ENCODE assay signal across 8 cellular contexts in genomic region chr11:67390947-67391303, GRCh38. TPM values are rescaled to one million over a fixed set of nuclear protein-coding genes. Genes with fewer than 3 reads are reported as not detected.
DNase-seq lines count a peak whose midpoint lies in the region; ATAC-seq, FAIRE-seq and TF ChIP-seq lines count a peak whose summit lies in the region.

No MANE protein-coding gene starts in this region.

- TF ChIP-seq EP300 in HepG2 (IDR thresholded peaks at IDR 0.05; ENCODE audit: low read depth in 2 of 2, low read length in 2 of 2) (no peak), HepG2 (CRISPR knock-in tag; IDR thresholded peaks at IDR 0.05; ENCODE audit: borderline replicate concordance) (no peak)

- no peak for DNase-seq in activated CD4-positive, alpha-beta T cell treated with anti-CD3 and anti-CD28 coated beads, Interleukin-2, amount 10 ng/mL, durations not matched to agents 24 days and 14 days
- DNase-seq in activated CD4-positive, alpha-beta T cell treated with anti-CD3 and anti-CD28 coated beads for 1 hour = no peak
- DNase-seq in astrocyte (ENCODE audit: low read depth) (no peak), HepG2 (ENCODE audit: low spot score) (no peak), testis (no peak), NCI-H345 treated with DMSO at 0.1 percent for 48 hours (lab: John Stamatoyannopoulos, UW; ENCODE audit: unreplicated experiment) (no peak), NCI-H1694 treated with DMSO at 0.1 percent for 48 hours (lab: John Stamatoyannopoulos, UW) (no peak), SHP77 treated with DMSO at 0.1 percent for 48 hours (lab: John Stamatoyannopoulos, UW) (no peak)

- CTCF ChIA-PET in HepG2 (lab: Yijun Ruan, JAX; ENCODE audit: low intra/inter-chr PET ratio, low total read pairs) = interaction anchor here (2.4 kb wide), 1 partner anchor 115 kb away, joined by 18 read pairs; the partner anchor contains the start of gene PITPNM1

- no peaks in the 10 kb centered on the region for H3K9me3 Mint-ChIP-seq in activated CD4-positive, alpha-beta T cell treated with anti-CD3 and anti-CD28 coated beads, Interleukin-2, amount 10 ng/mL, durations not matched to agents 24 days and 14 days
- no peaks in the 10 kb centered on the region for H3K9me3 Mint-ChIP-seq in astrocyte (ENCODE audit: unreplicated experiment)

- no peak for ATAC-seq in HepG2

- H3K27me3 Mint-ChIP-seq in activated CD4-positive, alpha-beta T cell treated with anti-CD3 and anti-CD28 coated beads, Interleukin-2, amount 10 ng/mL, durations not matched to agents 24 days and 14 days = peaks cover 2% of the 10 kb centered on the region
- H3K27me3 Mint-ChIP-seq in astrocyte (ENCODE audit: low read depth, unreplicated experiment) = no peaks in the 10 kb centered on the region

- intact Hi-C loops in activated CD4-positive, alpha-beta T cell treated with anti-CD3 and anti-CD28 coated beads, Interleukin-2, amount 10 ng/mL, durations not matched to agents 24 days and 14 days (cut with micrococcal nuclease) = no loop called here
- intact Hi-C loops in HepG2 (cut with micrococcal nuclease; ENCODE audit: unreplicated experiment) (no loop called here), testis (cut with DNase I; ENCODE audit: low total_unique reads) (no loop called here)

- H3K27ac ChIP-seq in astrocyte (ENCODE audit: low read depth, low read length) = peak overlapping the region; percentile 72
- peak overlapping the region; percentile 82 for H3K27ac ChIP-seq in HepG2 (ENCODE audit: extremely low read length, insufficient read depth, low read length)
- peak overlapping the region; percentile 46 to 49 for H3K27ac ChIP-seq in testis

- H4K20me1 ChIP-seq in astrocyte (ENCODE audit: insufficient read depth, low read length) (peaks cover 11% of the 10 kb centered on the region), HepG2 (ENCODE audit: insufficient read depth, low read length) (no peaks in the 10 kb centered on the region)

- no peak for TF ChIP-seq RAD21 in HepG2 (CRISPR knock-in tag; IDR thresholded peaks at IDR 0.05)

- H3K36me3 ChIP-seq in astrocyte (ENCODE audit: insufficient read depth, low read length) (no peaks in the 10 kb centered on the region), HepG2 (replicated peaks in 1 of 2; ENCODE audit: control insufficient read depth in 1 of 2, insufficient read depth in 2 of 2, low read length in 2 of 2) (peaks cover 3 to 5% of the 10 kb centered on the region in 2 experiments; a peak in 1 of 5 replicates), testis (ENCODE audit: low read depth, missing control alignments) (no peaks in the 10 kb centered on the region)

- POLR2A ChIA-PET in HepG2 (lab: Yijun Ruan, JAX) = interaction anchor here (1.0 to 3.8 kb wide), 7 partner anchors 10 to 92 kb away, joined by 4 to 81 read pairs (median 10); partner anchors contain the start of genes AIP, CLCF1, POLD4 and PPP1CA

- H3K4me1 Mint-ChIP-seq in activated CD4-positive, alpha-beta T cell treated with anti-CD3 and anti-CD28 coated beads, Interleukin-2, amount 10 ng/mL, durations not matched to agents 24 days and 14 days = peaks cover 27% of the 10 kb centered on the region
- H3K4me1 Mint-ChIP-seq in astrocyte (ENCODE audit: low read depth, unreplicated experiment) = peaks cover 10% of the 10 kb centered on the region

- peak overlapping the region; percentile 90 for H3K4me3 Mint-ChIP-seq in activated CD4-positive, alpha-beta T cell treated with anti-CD3 and anti-CD28 coated beads, Interleukin-2, amount 10 ng/mL, durations not matched to agents 24 days and 14 days
- peak overlapping the region; percentile 90 for H3K4me3 Mint-ChIP-seq in astrocyte (ENCODE audit: unreplicated experiment)

- H3K4me2 ChIP-seq in astrocyte (ENCODE audit: low read length) = peak overlapping the region; percentile 97
- H3K4me2 ChIP-seq in HepG2 (ENCODE audit: low read depth, low read length) = peak overlapping the region; percentile 97

- BruUV-seq in HepG2 (replicated peaks; lab: Mats Ljungman, UMichigan) = no TSS peak

- peak overlapping the region; percentile 72 for H3K27ac Mint-ChIP-seq in activated CD4-positive, alpha-beta T cell treated with anti-CD3 and anti-CD28 coated beads, Interleukin-2, amount 10 ng/mL, durations not matched to agents 24 days and 14 days
- peak overlapping the region; percentile 78 for H3K27ac Mint-ChIP-seq in astrocyte (ENCODE audit: unreplicated experiment)

- H3K27me3 ChIP-seq in astrocyte (ENCODE audit: insufficient read depth, low read length) (no peaks in the 10 kb centered on the region), HepG2 (ENCODE audit: control insufficient read depth in 1 of 2, insufficient read depth in 2 of 2, low read length in 2 of 2) (peaks cover 1 to 9% of the 10 kb centered on the region in 2 experiments; a peak in 3 of 5 replicates), testis (no peaks in the 10 kb centered on the region)

- peaks cover 14% of the 10 kb centered on the region for H3K79me2 ChIP-seq in astrocyte (ENCODE audit: insufficient read depth, low read length)
- peaks cover 10% of the 10 kb centered on the region for H3K79me2 ChIP-seq in HepG2 (ENCODE audit: insufficient read depth, low read length)

- no peaks in the 10 kb centered on the region for H3K9me3 ChIP-seq in astrocyte (ENCODE audit: insufficient read depth, low read depth, low read length)
- H3K9me3 ChIP-seq in HepG2 (ENCODE audit: low read length) = no peaks in the 10 kb centered on the region
- no peaks in the 10 kb centered on the region for H3K9me3 ChIP-seq in testis

- in situ Hi-C loops in HepG2 (cut with HindIII; ENCODE audit: extremely low pct_ligation_motif_present, low pct_unique_long_range_greater_than_20kb) = no loop called here

- H3K4me1 ChIP-seq in astrocyte (ENCODE audit: insufficient read depth, low read length) = peaks cover 10% of the 10 kb centered on the region
- H3K4me1 ChIP-seq in HepG2 (ENCODE audit: insufficient read depth, low read length) = peaks cover 43% of the 10 kb centered on the region
- H3K4me1 ChIP-seq in testis = peaks cover 16% of the 10 kb centered on the region

- FAIRE-seq in astrocyte (lab: Jason Lieb, UNC) (no peak), HepG2 (lab: Jason Lieb, UNC) (no peak)

- TF ChIP-seq POLR2A in HepG2 (IDR thresholded peaks at IDR 0.05; ENCODE audit: insufficient read depth in 1 of 2, low read depth in 2 of 2, low read length in 2 of 2) (no peak), testis (IDR thresholded peaks at IDR 0.05) (no peak)

- H3K4me3 ChIP-seq in astrocyte (ENCODE audit: insufficient read depth, low read depth, low read length) (peak overlapping the region; percentile 74), HepG2 (replicated peaks in 1 of 3; ENCODE audit: insufficient read depth in 1 of 3, low read depth in 2 of 3, low read length in 3 of 3) (peak overlapping the region; percentile 64 to 85 (median 78)), testis (peak overlapping the region; percentile 69 to 89)

- WGBS in HepG2 (ENCODE audit: low lambda C conversion rate) = 13% methylated on average over 15 of the region's 15 CpGs
- WGBS in testis, 2 donors = 5 to 10% methylated on average over 15 of the region's 15 CpGs

- H2AFZ ChIP-seq in astrocyte (ENCODE audit: low read depth, low read length) = peak overlapping the region; percentile 91
- no peak overlapping the region for H2AFZ ChIP-seq in HepG2 (ENCODE audit: low read length)

- no peak for TF ChIP-seq CTCF in astrocyte (IDR thresholded peaks at IDR 0.05; ENCODE audit: insufficient read depth, low read depth, low read length)
- TF ChIP-seq CTCF in HepG2 (CRISPR knock-in tag; IDR thresholded peaks at IDR 0.05) = no peak
- no peak for TF ChIP-seq CTCF in testis (IDR thresholded peaks at IDR 0.05)

- peaks cover 9% of the 10 kb centered on the region for H3K36me3 Mint-ChIP-seq in activated CD4-positive, alpha-beta T cell treated with anti-CD3 and anti-CD28 coated beads, Interleukin-2, amount 10 ng/mL, durations not matched to agents 24 days and 14 days (ENCODE audit: low read depth)
- peaks cover 4% of the 10 kb centered on the region for H3K36me3 Mint-ChIP-seq in astrocyte (ENCODE audit: low read depth, unreplicated experiment)

- peak overlapping the region; percentile 85 for H3K9ac ChIP-seq in astrocyte (ENCODE audit: low read length)
- H3K9ac ChIP-seq in HepG2 (ENCODE audit: insufficient read depth, low read depth, low read length) = peak overlapping the region; percentile 80

RNA-seq across cellular contexts. Expression of gene RAD9A, which starts 0.9 kb away (rescaled TPM):
- 31.6 and 34.3 TPM in 2 replicates for total RNA-seq in activated CD4-positive, alpha-beta T cell treated with anti-CD3 and anti-CD28 coated beads, Interleukin-2, amount 10 ng/mL, durations not matched to agents 24 days and 14 days
- total RNA-seq in astrocyte = 9.2 and 9.4 TPM in 2 replicates
- total RNA-seq in HepG2 (2016; rRNA removed; fragmentation: Illumina TruSeq; extraction: Trizol) = 6.1 and 10.1 TPM in 2 replicates
- 4.1 and 5.9 TPM in 2 replicates for total RNA-seq in HepG2 (2016; cell fraction: cytosol; rRNA removed; fragmentation: Illumina TruSeq; extraction: Trizol; ENCODE audit: low read depth)
- total RNA-seq in HepG2 (2016; cell fraction: insoluble cytoplasmic fraction; rRNA removed; fragmentation: Illumina TruSeq; extraction: Trizol) = 5.8 and 13.4 TPM in 2 replicates
- 4.4 and 5.5 TPM in 2 replicates for total RNA-seq in HepG2 (2016; cell fraction: membrane; rRNA removed; fragmentation: Illumina TruSeq; extraction: Trizol)
- total RNA-seq in HepG2 (2016; cell fraction: nucleus; rRNA removed; fragmentation: Illumina TruSeq; extraction: Trizol) = 14.1 and 16.4 TPM in 2 replicates
- 14.7 and 15.7 TPM in 2 replicates for polyA plus RNA-seq in HepG2 (2011; rRNA removed)
- polyA plus RNA-seq in HepG2 (2011; cell fraction: cytosol; rRNA removed) = 4.4 and 7.5 TPM in 2 replicates
- polyA plus RNA-seq in HepG2 (2011; cell fraction: nucleus; rRNA removed) = 60.6 and 87.4 TPM in 2 replicates
- polyA plus RNA-seq in HepG2 (2012) = 6.9 and 9.5 TPM in 2 replicates
- 3.7 and 4.6 TPM in 2 replicates for polyA plus RNA-seq in HepG2 (2016; cell fraction: cytosol; fragmentation: Illumina TruSeq; extraction: Trizol; ENCODE audit: low read depth)
- polyA plus RNA-seq in HepG2 (2016; cell fraction: insoluble cytoplasmic fraction; fragmentation: Illumina TruSeq; extraction: Trizol; ENCODE audit: low read depth) = 6.4 and 7.5 TPM in 2 replicates
- polyA plus RNA-seq in HepG2 (2016; cell fraction: membrane; fragmentation: Illumina TruSeq; extraction: Trizol; ENCODE audit: low read depth) = 4.8 and 5.8 TPM in 2 replicates
- 61.7 and 63.7 TPM in 2 replicates for polyA plus RNA-seq in HepG2 (2016; cell fraction: nucleus; fragmentation: Illumina TruSeq; extraction: Trizol; ENCODE audit: insufficient read depth, low read depth)
- polyA minus RNA-seq in HepG2 (2011; rRNA and poly(A)+ RNA removed; ENCODE audit: low replicate concordance) = 6.7 and 12.7 TPM in 2 replicates
- polyA minus RNA-seq in HepG2 (2011; cell fraction: cytosol; rRNA and poly(A)+ RNA removed) = 1.9 and 4.6 TPM in 2 replicates
- 11.1 TPM in 2 replicates for polyA minus RNA-seq in HepG2 (2011; cell fraction: nucleus; rRNA and poly(A)+ RNA removed)
- total RNA-seq in testis = 10 to 100 TPM; 35.8 to 46.2 TPM
- 25.7 TPM for polyA plus RNA-seq in testis (ENCODE audit: insufficient read depth, low read depth, low replicate concordance)

RNA-seq across cellular contexts. Expression of gene PPP1CA, which starts 10.7 kb away (rescaled TPM):
- 251 and 252 TPM in 2 replicates for total RNA-seq in activated CD4-positive, alpha-beta T cell treated with anti-CD3 and anti-CD28 coated beads, Interleukin-2, amount 10 ng/mL, durations not matched to agents 24 days and 14 days
- total RNA-seq in astrocyte (157 and 159 TPM in 2 replicates), HepG2 (2016; rRNA removed; fragmentation: Illumina TruSeq; extraction: Trizol) (170 and 188 TPM in 2 replicates), testis (100 to 1,000 TPM; 100 to 129 TPM)
- 49.0 and 62.5 TPM in 2 replicates for total RNA-seq in HepG2 (2016; cell fraction: cytosol; rRNA removed; fragmentation: Illumina TruSeq; extraction: Trizol; ENCODE audit: low read depth)
- total RNA-seq in HepG2 (2016; cell fraction: insoluble cytoplasmic fraction; rRNA removed; fragmentation: Illumina TruSeq; extraction: Trizol) = 171 and 181 TPM in 2 replicates
- total RNA-seq in HepG2 (2016; cell fraction: membrane; rRNA removed; fragmentation: Illumina TruSeq; extraction: Trizol) = 78.0 and 95.5 TPM in 2 replicates
- total RNA-seq in HepG2 (2016; cell fraction: nucleus; rRNA removed; fragmentation: Illumina TruSeq; extraction: Trizol) = 66.5 and 72.2 TPM in 2 replicates
- polyA plus RNA-seq in HepG2 (2011; rRNA removed) (149 and 173 TPM in 2 replicates), testis (ENCODE audit: insufficient read depth, low read depth, low replicate concordance) (79.7 TPM)
- 212 and 274 TPM in 2 replicates for polyA plus RNA-seq in HepG2 (2011; cell fraction: cytosol; rRNA removed)
- polyA plus RNA-seq in HepG2 (2011; cell fraction: nucleus; rRNA removed) = 137 and 147 TPM in 2 replicates
- polyA plus RNA-seq in HepG2 (2012) = 91.5 and 93.8 TPM in 2 replicates
- polyA plus RNA-seq in HepG2 (2016; cell fraction: cytosol; fragmentation: Illumina TruSeq; extraction: Trizol; ENCODE audit: low read depth) = 58.1 and 67.4 TPM in 2 replicates
- 192 and 207 TPM in 2 replicates for polyA plus RNA-seq in HepG2 (2016; cell fraction: insoluble cytoplasmic fraction; fragmentation: Illumina TruSeq; extraction: Trizol; ENCODE audit: low read depth)
- 72.5 and 83.6 TPM in 2 replicates for polyA plus RNA-seq in HepG2 (2016; cell fraction: membrane; fragmentation: Illumina TruSeq; extraction: Trizol; ENCODE audit: low read depth)
- polyA plus RNA-seq in HepG2 (2016; cell fraction: nucleus; fragmentation: Illumina TruSeq; extraction: Trizol; ENCODE audit: insufficient read depth, low read depth) = 110 and 123 TPM in 2 replicates
- 209 and 295 TPM in 2 replicates for polyA minus RNA-seq in HepG2 (2011; rRNA and poly(A)+ RNA removed; ENCODE audit: low replicate concordance)
- 83.6 and 84.9 TPM in 2 replicates for polyA minus RNA-seq in HepG2 (2011; cell fraction: cytosol; rRNA and poly(A)+ RNA removed)
- polyA minus RNA-seq in HepG2 (2011; cell fraction: nucleus; rRNA and poly(A)+ RNA removed) = 31.7 and 34.7 TPM in 2 replicates

RNA-seq across cellular contexts. Expression of gene TBC1D10C, which starts 13.0 kb away (rescaled TPM):
- total RNA-seq in activated CD4-positive, alpha-beta T cell treated with anti-CD3 and anti-CD28 coated beads, Interleukin-2, amount 10 ng/mL, durations not matched to agents 24 days and 14 days = 115 and 119 TPM in 2 replicates
- total RNA-seq in astrocyte (0.16 TPM in 1 of 2 replicates, not detected in the other), HepG2 (2016; rRNA removed; fragmentation: Illumina TruSeq; extraction: Trizol) (0.81 and 1.0 TPM in 2 replicates), testis (1 to 10 TPM; 1.8 to 3.8 TPM)
- total RNA-seq in HepG2 (2016; cell fraction: cytosol; rRNA removed; fragmentation: Illumina TruSeq; extraction: Trizol; ENCODE audit: low read depth) = 0.44 and 0.81 TPM in 2 replicates
- 0.92 and 1.1 TPM in 2 replicates for total RNA-seq in HepG2 (2016; cell fraction: insoluble cytoplasmic fraction; rRNA removed; fragmentation: Illumina TruSeq; extraction: Trizol)
- total RNA-seq in HepG2 (2016; cell fraction: membrane; rRNA removed; fragmentation: Illumina TruSeq; extraction: Trizol) = 0.45 and 0.59 TPM in 2 replicates
- total RNA-seq in HepG2 (2016; cell fraction: nucleus; rRNA removed; fragmentation: Illumina TruSeq; extraction: Trizol) = 0.50 and 0.84 TPM in 2 replicates
- polyA plus RNA-seq in HepG2 (2011; rRNA removed) (1.8 and 2.8 TPM in 2 replicates), testis (ENCODE audit: insufficient read depth, low read depth, low replicate concordance) (3.3 TPM)
- 1.3 and 2.7 TPM in 2 replicates for polyA plus RNA-seq in HepG2 (2011; cell fraction: cytosol; rRNA removed)
- polyA plus RNA-seq in HepG2 (2011; cell fraction: nucleus; rRNA removed) = 26.5 and 39.6 TPM in 2 replicates
- 0.97 and 2.1 TPM in 2 replicates for polyA plus RNA-seq in HepG2 (2012)
- 0.19 and 0.28 TPM in 2 replicates for polyA plus RNA-seq in HepG2 (2016; cell fraction: cytosol; fragmentation: Illumina TruSeq; extraction: Trizol; ENCODE audit: low read depth)
- 0.60 and 1.1 TPM in 2 replicates for polyA plus RNA-seq in HepG2 (2016; cell fraction: insoluble cytoplasmic fraction; fragmentation: Illumina TruSeq; extraction: Trizol; ENCODE audit: low read depth)
- 0.57 and 0.73 TPM in 2 replicates for polyA plus RNA-seq in HepG2 (2016; cell fraction: membrane; fragmentation: Illumina TruSeq; extraction: Trizol; ENCODE audit: low read depth)
- 2.9 and 3.4 TPM in 2 replicates for polyA plus RNA-seq in HepG2 (2016; cell fraction: nucleus; fragmentation: Illumina TruSeq; extraction: Trizol; ENCODE audit: insufficient read depth, low read depth)
- polyA minus RNA-seq in HepG2 (2011; rRNA and poly(A)+ RNA removed; ENCODE audit: low replicate concordance) = 2.2 TPM in 1 of 2 replicates, not detected in the other
- polyA minus RNA-seq in HepG2 (2011; cell fraction: cytosol; rRNA and poly(A)+ RNA removed) = 0.59 and 0.88 TPM in 2 replicates
- 2.3 and 3.4 TPM in 2 replicates for polyA minus RNA-seq in HepG2 (2011; cell fraction: nucleus; rRNA and poly(A)+ RNA removed)

RNA-seq across cellular contexts. Expression of gene CLCF1, which starts 17.5 kb away (rescaled TPM):
- total RNA-seq in activated CD4-positive, alpha-beta T cell treated with anti-CD3 and anti-CD28 coated beads, Interleukin-2, amount 10 ng/mL, durations not matched to agents 24 days and 14 days = 0.63 and 0.66 TPM in 2 replicates
- total RNA-seq in astrocyte (17.4 and 17.6 TPM in 2 replicates), HepG2 (2016; rRNA removed; fragmentation: Illumina TruSeq; extraction: Trizol) (0.48 and 0.49 TPM in 2 replicates), testis (1 to 10 TPM; 3.7 to 6.8 TPM)
- 0.26 and 0.40 TPM in 2 replicates for total RNA-seq in HepG2 (2016; cell fraction: cytosol; rRNA removed; fragmentation: Illumina TruSeq; extraction: Trizol; ENCODE audit: low read depth)
- total RNA-seq in HepG2 (2016; cell fraction: insoluble cytoplasmic fraction; rRNA removed; fragmentation: Illumina TruSeq; extraction: Trizol) = 0.48 and 0.54 TPM in 2 replicates
- 0.83 and 1.2 TPM in 2 replicates for total RNA-seq in HepG2 (2016; cell fraction: membrane; rRNA removed; fragmentation: Illumina TruSeq; extraction: Trizol)
- total RNA-seq in HepG2 (2016; cell fraction: nucleus; rRNA removed; fragmentation: Illumina TruSeq; extraction: Trizol) = 0.50 and 0.53 TPM in 2 replicates
- polyA plus RNA-seq in HepG2 (2011; rRNA removed) (0.78 and 0.80 TPM in 2 replicates), testis (ENCODE audit: insufficient read depth, low read depth, low replicate concordance) (2.7 TPM)
- 0.76 and 1.3 TPM in 2 replicates for polyA plus RNA-seq in HepG2 (2011; cell fraction: cytosol; rRNA removed)
- polyA plus RNA-seq in HepG2 (2011; cell fraction: nucleus; rRNA removed) = 2.5 and 3.0 TPM in 2 replicates
- polyA plus RNA-seq in HepG2 (2012) = 0.16 and 0.44 TPM in 2 replicates
- polyA plus RNA-seq in HepG2 (2016; cell fraction: cytosol; fragmentation: Illumina TruSeq; extraction: Trizol; ENCODE audit: low read depth) = 0.32 and 0.45 TPM in 2 replicates
- polyA plus RNA-seq in HepG2 (2016; cell fraction: insoluble cytoplasmic fraction; fragmentation: Illumina TruSeq; extraction: Trizol; ENCODE audit: low read depth) = 0.64 and 0.76 TPM in 2 replicates
- 0.64 and 0.71 TPM in 2 replicates for polyA plus RNA-seq in HepG2 (2016; cell fraction: membrane; fragmentation: Illumina TruSeq; extraction: Trizol; ENCODE audit: low read depth)
- 2.1 and 3.2 TPM in 2 replicates for polyA plus RNA-seq in HepG2 (2016; cell fraction: nucleus; fragmentation: Illumina TruSeq; extraction: Trizol; ENCODE audit: insufficient read depth, low read depth)
- 1.7 and 8.5 TPM in 2 replicates for polyA minus RNA-seq in HepG2 (2011; rRNA and poly(A)+ RNA removed; ENCODE audit: low replicate concordance)
- polyA minus RNA-seq in HepG2 (2011; cell fraction: cytosol; rRNA and poly(A)+ RNA removed) = 0.79 TPM in 1 of 2 replicates, not detected in the other
- 0.25 and 0.26 TPM in 2 replicates for polyA minus RNA-seq in HepG2 (2011; cell fraction: nucleus; rRNA and poly(A)+ RNA removed)

RNA-seq across cellular contexts. Expression of gene CARNS1, which starts 24.6 kb away (rescaled TPM):
- 0.77 and 0.83 TPM in 2 replicates for total RNA-seq in activated CD4-positive, alpha-beta T cell treated with anti-CD3 and anti-CD28 coated beads, Interleukin-2, amount 10 ng/mL, durations not matched to agents 24 days and 14 days
- total RNA-seq in astrocyte = 0.10 and 0.23 TPM in 2 replicates
- total RNA-seq in HepG2 (2016; rRNA removed; fragmentation: Illumina TruSeq; extraction: Trizol) = not detected in 2 replicates
- total RNA-seq in HepG2 (2016; cell fraction: cytosol; rRNA removed; fragmentation: Illumina TruSeq; extraction: Trizol; ENCODE audit: low read depth) = not detected in 2 replicates
- not detected in 2 replicates for total RNA-seq in HepG2 (2016; cell fraction: insoluble cytoplasmic fraction; rRNA removed; fragmentation: Illumina TruSeq; extraction: Trizol)
- total RNA-seq in HepG2 (2016; cell fraction: membrane; rRNA removed; fragmentation: Illumina TruSeq; extraction: Trizol) = not detected in 2 replicates
- not detected in 2 replicates for total RNA-seq in HepG2 (2016; cell fraction: nucleus; rRNA removed; fragmentation: Illumina TruSeq; extraction: Trizol)
- 0.01 TPM in 1 of 2 replicates, not detected in the other for polyA plus RNA-seq in HepG2 (2011; rRNA removed)
- polyA plus RNA-seq in HepG2 (2011; cell fraction: cytosol; rRNA removed) = 0.01 TPM in 1 of 2 replicates, not detected in the other
- polyA plus RNA-seq in HepG2 (2011; cell fraction: nucleus; rRNA removed) = not detected in 2 replicates
- polyA plus RNA-seq in HepG2 (2012) = 0.04 TPM in 1 of 2 replicates, not detected in the other
- not detected in 2 replicates for polyA plus RNA-seq in HepG2 (2016; cell fraction: cytosol; fragmentation: Illumina TruSeq; extraction: Trizol; ENCODE audit: low read depth)
- polyA plus RNA-seq in HepG2 (2016; cell fraction: insoluble cytoplasmic fraction; fragmentation: Illumina TruSeq; extraction: Trizol; ENCODE audit: low read depth) = not detected in 2 replicates
- polyA plus RNA-seq in HepG2 (2016; cell fraction: membrane; fragmentation: Illumina TruSeq; extraction: Trizol; ENCODE audit: low read depth) = not detected in 2 replicates
- not detected in 2 replicates for polyA plus RNA-seq in HepG2 (2016; cell fraction: nucleus; fragmentation: Illumina TruSeq; extraction: Trizol; ENCODE audit: insufficient read depth, low read depth)
- polyA minus RNA-seq in HepG2 (2011; rRNA and poly(A)+ RNA removed; ENCODE audit: low replicate concordance) = 0.05 and 0.12 TPM in 2 replicates
- not detected in 2 replicates for polyA minus RNA-seq in HepG2 (2011; cell fraction: cytosol; rRNA and poly(A)+ RNA removed)
- not detected in 2 replicates for polyA minus RNA-seq in HepG2 (2011; cell fraction: nucleus; rRNA and poly(A)+ RNA removed)
- 1 to 10 TPM in 1 of 2 donors, under 1 TPM in 1; 0.74 to 1.3 TPM for total RNA-seq in testis
- polyA plus RNA-seq in testis (ENCODE audit: insufficient read depth, low read depth, low replicate concordance) = 1.6 TPM

Comparison
In these comparisons a context has a peak if more than half of its experiments do, and no peak if none do; other contexts are left out.
1. RNA of gene TBC1D10C, which starts 13.0 kb away (total RNA-seq): 115 to 119 TPM in activated CD4-positive, alpha-beta T cell treated with anti-CD3 and anti-CD28 coated beads, Interleukin-2, amount 10 ng/mL, durations not matched to agents 24 days and 14 days; 1.8 to 3.8 TPM in testis, 0.44 to 1.1 TPM in HepG2 and 0.16 TPM in astrocyte; every median in the first group is over 10 times any median in the second.
2. Peak in every context shown above with its lines, with median percentiles within 50 percentile points of each other: H3K27ac ChIP-seq and H3K4me3 ChIP-seq.